In the genomic region with DNA sequence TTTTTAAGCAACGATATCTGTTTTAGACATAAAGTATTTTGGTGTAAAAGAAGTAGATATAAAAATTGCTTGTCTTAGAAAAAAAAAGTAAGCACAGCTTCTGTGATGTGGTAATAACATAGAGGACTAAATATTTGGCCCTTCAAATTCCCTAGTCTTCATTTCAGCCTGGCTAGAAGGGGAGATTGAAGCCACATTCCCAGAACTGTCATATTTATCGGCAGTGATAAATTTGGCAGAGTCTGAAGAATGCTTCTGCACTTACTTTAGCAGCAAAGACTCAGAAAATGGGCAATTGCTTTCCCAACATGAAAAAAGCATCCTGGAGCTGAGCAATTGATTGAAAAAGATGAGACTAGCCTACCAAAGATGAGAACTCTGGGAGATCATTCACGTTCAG, we compare ENCODE assay signal across 29 cellular contexts.
"Had no signal": no experiment of that assay in that cellular context is flagged by ENCODE, and none has a peak within 500 bp of the region (broad histone marks: within the 10 kb centered on the region; RNA-seq: fewer than 3 reads in every experiment).

No MANE protein-coding gene starts in this region.

- H3K4me3 ChIP-seq: neural progenitor cell, pancreas, prostate gland, right atrium auricular region, right lobe of liver, sigmoid colon, suprapubic skin, testis, tibial artery, transverse colon, upper lobe of right lung, uterus had no signal

- H3K4me1 Mint-ChIP-seq: naive thymus-derived CD4-positive, alpha-beta T cell; natural killer cell; neural progenitor cell; stimulated activated memory B cell treated with anti-CD40 and anti-IgM and Interleukin-4, amounts not matched to agents 10 μg/mL and 1 μg/mL and 100 μg/mL, for 72 hours; stimulated activated naive CD8-positive, alpha-beta T cell treated with anti-CD3 and anti-CD28 coated beads, Interleukin-15, amount 100 ng/mL, for 72 hours had no signal

- DNase-seq: naive thymus-derived CD4-positive, alpha-beta T cell; natural killer cell; occipital lobe; pancreas; retina; right lobe of liver; sigmoid colon; small intestine; stimulated activated CD4-positive, alpha-beta T cell treated with anti-CD3 and anti-CD28 coated beads, Interleukin-15, amount 100 ng/mL, for 24 hours; stimulated activated CD4-positive, alpha-beta T cell treated with anti-CD3 and anti-CD28 coated beads, Interleukin-2, amount 100 ng/mL, for 24 hours; stimulated activated CD4-positive, alpha-beta T cell treated with anti-CD3 and anti-CD28 coated beads, Interleukin-4, amount 100 ng/mL, for 1 hour; stimulated activated CD4-positive, alpha-beta T cell treated with anti-CD3 and anti-CD28 coated beads, Interleukin-4, amount 100 ng/mL, for 4 hours; stimulated activated CD8-positive, alpha-beta memory T cell treated with anti-CD3 and anti-CD28 coated beads, Interleukin-4, amount 100 ng/mL, for 48 hours; stimulated activated naive CD4-positive, alpha-beta T cell; stimulated activated naive CD8-positive, alpha-beta T cell treated with anti-CD3 and anti-CD28 coated beads, Interleukin-15, amount 100 ng/mL, for 72 hours; stimulated activated naive CD8-positive, alpha-beta T cell treated with anti-CD3 and anti-CD28 coated beads, Interleukin-15, Interleukin-2, amounts not matched to agents 100 U/mL and 50 U/mL, for 24 hours; substantia nigra; testis; tibial artery; transverse colon; upper lobe of right lung; uterus had no signal

- H3K36me3 Mint-ChIP-seq: natural killer cell, type B pancreatic cell had no signal

- H3K27ac Mint-ChIP-seq: naive thymus-derived CD4-positive, alpha-beta T cell; natural killer cell; nephron; neural progenitor cell; stimulated activated memory B cell treated with anti-CD40 and anti-IgM and Interleukin-4, amounts not matched to agents 10 μg/mL and 1 μg/mL and 100 μg/mL, for 72 hours; stimulated activated naive CD8-positive, alpha-beta T cell treated with anti-CD3 and anti-CD28 coated beads, Interleukin-15, amount 100 ng/mL, for 72 hours; type B pancreatic cell had no signal

- H3K9me3 ChIP-seq: pancreas, prostate gland, right lobe of liver, sigmoid colon, suprapubic skin, testis, transverse colon, upper lobe of right lung had no signal

- H3K36me3 ChIP-seq: neural progenitor cell, pancreas, prostate gland, right atrium auricular region, right lobe of liver, sigmoid colon, suprapubic skin, tibial artery, transverse colon, upper lobe of right lung, uterus had no signal

- FAIRE-seq: pancreas, small intestine had no signal

- H3K27ac ChIP-seq: neural progenitor cell, pancreas, prostate gland, right atrium auricular region, right lobe of liver, sigmoid colon, suprapubic skin, testis, tibial artery, transverse colon, upper lobe of right lung, uterus had no signal

- ATAC-seq: naive thymus-derived CD4-positive, alpha-beta T cell; natural killer cell; pancreas; right lobe of liver; stimulated activated memory B cell treated with anti-CD40 and anti-IgM and Interleukin-4, amounts not matched to agents 10 μg/mL and 1 μg/mL and 100 μg/mL, for 72 hours; stimulated activated naive CD8-positive, alpha-beta T cell treated with anti-CD3 and anti-CD28 coated beads, Interleukin-15, amount 100 ng/mL, for 72 hours; stimulated activated naive CD8-positive, alpha-beta T cell treated with anti-CD3 and anti-CD28 coated beads, Interleukin-15, Interleukin-2, amounts not matched to agents 100 U/mL and 50 U/mL, for 24 hours; upper lobe of right lung had no signal

- H3K4me2 ChIP-seq: neural progenitor cell had no signal

- H3K4me1 ChIP-seq: neural progenitor cell, pancreas, prostate gland, right lobe of liver, sigmoid colon, suprapubic skin, testis, tibial artery, transverse colon, upper lobe of right lung, uterus had no signal

- H3K27me3 Mint-ChIP-seq: stimulated activated memory B cell treated with anti-CD40 and anti-IgM and Interleukin-4, amounts not matched to agents 10 μg/mL and 1 μg/mL and 100 μg/mL, for 72 hours; stimulated activated naive CD8-positive, alpha-beta T cell treated with anti-CD3 and anti-CD28 coated beads, Interleukin-15, amount 100 ng/mL, for 72 hours had no signal

- H3K4me3 Mint-ChIP-seq: naive thymus-derived CD4-positive, alpha-beta T cell; natural killer cell; nephron; neural progenitor cell; stimulated activated memory B cell treated with anti-CD40 and anti-IgM and Interleukin-4, amounts not matched to agents 10 μg/mL and 1 μg/mL and 100 μg/mL, for 72 hours; stimulated activated naive CD8-positive, alpha-beta T cell treated with anti-CD3 and anti-CD28 coated beads, Interleukin-15, amount 100 ng/mL, for 72 hours; type B pancreatic cell had no signal

- H3K27me3 ChIP-seq: neural progenitor cell, pancreas, right atrium auricular region, right lobe of liver, sigmoid colon, suprapubic skin, testis, tibial artery, transverse colon, upper lobe of right lung, uterus had no signal
